8 cellular contexts compared by ENCODE assay signal in the genomic region with DNA sequence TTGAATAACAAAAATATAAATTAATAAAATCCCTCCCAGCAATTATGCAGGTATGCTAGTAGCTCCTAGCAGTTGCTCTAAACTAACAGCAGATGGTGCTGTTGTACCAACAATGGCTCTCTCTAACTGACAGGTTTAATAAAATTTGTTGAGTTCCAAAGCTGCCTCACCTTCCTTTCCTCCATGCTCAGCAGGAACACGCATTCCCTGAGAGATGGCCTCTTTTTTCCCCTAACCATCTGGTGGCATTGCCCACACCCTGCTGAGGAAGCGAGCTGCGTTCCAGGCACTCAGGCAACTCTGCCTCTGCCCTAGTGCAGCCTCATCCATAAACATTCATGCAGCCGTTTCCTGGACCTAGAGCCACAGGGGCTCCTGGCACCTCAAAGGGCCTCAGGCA.
A peak's percentile ranks its signal among the peaks of the same experiment; 100 is the strongest.
DNase-seq lines count a peak whose midpoint lies in the region; ATAC-seq and TF ChIP-seq lines count a peak whose summit lies in the region.

No MANE protein-coding gene starts in this region.

- H3K9me3 Mint-ChIP-seq in activated T-cell treated with anti-CD3 and anti-CD28 coated beads, Interleukin-2, amount 50 U/mL, for 4 hours = no peaks in the 10 kb centered on the region
- no peaks in the 10 kb centered on the region for H3K9me3 Mint-ChIP-seq in T-helper 2 cell treated with Interferon-gamma antibody and Interleukin-4, amounts not matched to agents 5 μg/mL and 100 μg/mL, for 36 hours

- H3K4me3 ChIP-seq in prostate gland = no peak overlapping the region

- no peaks in the 10 kb centered on the region for H3K27me3 ChIP-seq in prostate gland (replicated peaks; ENCODE audit: insufficient read depth)

- WGBS in prostate gland = 14% methylated on average over 4 of the region's 4 CpGs

- no peak for TF ChIP-seq POLR2A in prostate gland (IDR thresholded peaks at IDR 0.05)

- H3K36me3 Mint-ChIP-seq in activated T-cell treated with anti-CD3 and anti-CD28 coated beads, Interleukin-2, amount 50 U/mL, for 4 hours (ENCODE audit: insufficient read depth) = peaks cover 5% of the 10 kb centered on the region
- no peaks in the 10 kb centered on the region for H3K36me3 Mint-ChIP-seq in T-helper 2 cell treated with Interferon-gamma antibody and Interleukin-4, amounts not matched to agents 5 μg/mL and 100 μg/mL, for 36 hours (ENCODE audit: low read depth)

- H3K27ac ChIP-seq in prostate gland = no peak overlapping the region

- peak; percentile 5 for DNase-seq in stimulated activated CD4-positive, alpha-beta T cell treated with anti-CD3 and anti-CD28 coated beads, Interleukin-2, amount 100 ng/mL, for 4 hours (ENCODE audit: low read depth)
- no peak for DNase-seq in stimulated activated CD4-positive, alpha-beta T cell treated with anti-CD3 and anti-CD28 coated beads, Interleukin-2, amount 100 ng/mL, for 24 hours
- DNase-seq in NCI-H345 (lab: John Stamatoyannopoulos, UW) (peak; percentile 62), Right ventricle myocardium superior (no peak), prostate gland (ENCODE audit: low spot score) (no peak)
- no peak for DNase-seq in activated T-cell treated with anti-CD3 and anti-CD28 coated beads, Interleukin-2, amount 50 U/mL, for 4 hours
- no peak for DNase-seq in T-helper 2 cell treated with Interferon-gamma antibody and Interleukin-4, amounts not matched to agents 5 μg/mL and 100 μg/mL, for 36 hours (ENCODE audit: low spot score)

- peak; percentile 83 for ATAC-seq in HG02678 (IDR thresholded peaks at IDR 0.05; ENCODE audit: unreplicated experiment)
- peak; percentile 52 to 66 for ATAC-seq in activated T-cell treated with anti-CD3 and anti-CD28 coated beads, Interleukin-2, amount 50 U/mL, for 4 hours
- ATAC-seq in Right ventricle myocardium superior (ENCODE audit: poor library complexity) = peak; percentile 76

- H3K4me1 Mint-ChIP-seq in activated T-cell treated with anti-CD3 and anti-CD28 coated beads, Interleukin-2, amount 50 U/mL, for 4 hours (ENCODE audit: low read depth) = no peaks in the 10 kb centered on the region
- no peaks in the 10 kb centered on the region for H3K4me1 Mint-ChIP-seq in T-helper 2 cell treated with Interferon-gamma antibody and Interleukin-4, amounts not matched to agents 5 μg/mL and 100 μg/mL, for 36 hours (ENCODE audit: low read depth)

- TF ChIP-seq CTCF in prostate gland (IDR thresholded peaks at IDR 0.05) = peak; percentile 65 to 93 (median 90)

- no peak overlapping the region for H3K4me3 Mint-ChIP-seq in activated T-cell treated with anti-CD3 and anti-CD28 coated beads, Interleukin-2, amount 50 U/mL, for 4 hours
- H3K4me3 Mint-ChIP-seq in T-helper 2 cell treated with Interferon-gamma antibody and Interleukin-4, amounts not matched to agents 5 μg/mL and 100 μg/mL, for 36 hours = no peak overlapping the region

- no peaks in the 10 kb centered on the region for H3K36me3 ChIP-seq in prostate gland

- peaks cover 4% of the 10 kb centered on the region for H3K4me1 ChIP-seq in prostate gland (replicated peaks)

- intact Hi-C loops in Right ventricle myocardium superior (cut with DNase I) = loop anchor here (2.0 kb wide), 1 partner anchor 113 kb away; no protein-coding TSS in a partner anchor
- intact Hi-C loops in prostate gland (cut with DNase I) = loop anchor here (5.0 kb wide), 1 partner anchor 113 kb away; no protein-coding TSS in a partner anchor

- no peaks in the 10 kb centered on the region for H3K9me3 ChIP-seq in prostate gland

- H3K27ac Mint-ChIP-seq in T-helper 2 cell treated with Interferon-gamma antibody and Interleukin-4, amounts not matched to agents 5 μg/mL and 100 μg/mL, for 36 hours = no peak overlapping the region

- H3K27me3 Mint-ChIP-seq in activated T-cell treated with anti-CD3 and anti-CD28 coated beads, Interleukin-2, amount 50 U/mL, for 4 hours (ENCODE audit: low read depth) = no peaks in the 10 kb centered on the region
- H3K27me3 Mint-ChIP-seq in T-helper 2 cell treated with Interferon-gamma antibody and Interleukin-4, amounts not matched to agents 5 μg/mL and 100 μg/mL, for 36 hours (ENCODE audit: low read depth) = no peaks in the 10 kb centered on the region

Comparison
In these comparisons a context has a peak if more than half of its experiments do, and no peak if none do; other contexts are left out.
1. DNase-seq: peak in stimulated activated CD4-positive, alpha-beta T cell treated with anti-CD3 and anti-CD28 coated beads, Interleukin-2, amount 100 ng/mL, for 4 hours (single experiment) and NCI-H345 (single experiment); none in stimulated activated CD4-positive, alpha-beta T cell treated with anti-CD3 and anti-CD28 coated beads, Interleukin-2, amount 100 ng/mL, for 24 hours (0 of 2), activated T-cell treated with anti-CD3 and anti-CD28 coated beads, Interleukin-2, amount 50 U/mL, for 4 hours (single experiment), Right ventricle myocardium superior (single experiment), prostate gland (single experiment) and T-helper 2 cell treated with Interferon-gamma antibody and Interleukin-4, amounts not matched to agents 5 μg/mL and 100 μg/mL, for 36 hours (single experiment).
2. Peak in every context shown above with its lines, with median percentiles within 50 percentile points of each other: ATAC-seq.